In genomic region chr11:14248577-14248976, GRCh38 we compare ENCODE assay signal across 9 cellular contexts.
A peak's percentile ranks its signal among the peaks of the same experiment; 100 is the strongest.
DNase-seq lines count a peak whose midpoint lies in the region; ATAC-seq and TF ChIP-seq lines count a peak whose summit lies in the region.
"Had no signal": no experiment of that assay in that cellular context is flagged by ENCODE, and none has a peak within 500 bp of the region (broad histone marks: within the 10 kb centered on the region; RNA-seq: fewer than 3 reads in every experiment).

No MANE protein-coding gene starts in this region.

- no peaks in the 10 kb centered on the region for H4K20me1 ChIP-seq in GM23338 (replicated peaks; ENCODE audit: insufficient read depth)

- POLR2A ChIA-PET in CD4-positive, alpha-beta T cell (lab: Charles Lee) = interaction anchor here (1.0 to 1.4 kb wide), 3 partner anchors 291 to 476 kb away, joined by 4 to 5 read pairs (median 4); no protein-coding TSS in a partner anchor

- peak; percentile 62 for ATAC-seq in CD4-positive, alpha-beta T cell (ENCODE audit: poor library complexity)
- ATAC-seq in GM23338 = peak; percentile 85
- no peak for ATAC-seq in HG03520 (IDR thresholded peaks at IDR 0.05; ENCODE audit: unreplicated experiment)
- ATAC-seq in activated CD4-positive, CD25-positive, alpha-beta regulatory T cell treated with anti-CD3 and anti-CD28 coated beads, Interleukin-2, amount 50 U/mL, for 24 hours = no peak

- H3K79me2 ChIP-seq in GM23338 (replicated peaks; ENCODE audit: insufficient read depth) = no peaks in the 10 kb centered on the region

- DNase-seq in CD4-positive, alpha-beta T cell = peak in 5 of 10 experiments; percentile 5 to 33 (median 24)
- DNase-seq in GM23338 (ENCODE audit: low spot score) (peak; percentile 64), astrocyte of the spinal cord (ENCODE audit: low read depth, low spot score) (no peak), left kidney (ENCODE audit: low read depth, low spot score) (peak; percentile 58), NCI-H2029 treated with DMSO at 0.1 percent for 48 hours (lab: John Stamatoyannopoulos, UW) (no peak)
- DNase-seq: GF-D8 had no signal

- no peak overlapping the region for H3K4me2 ChIP-seq in GM23338
- H3K4me2 ChIP-seq: KMS-11 had no signal

- H3K27me3 Mint-ChIP-seq in CD4-positive, alpha-beta T cell = no peaks in the 10 kb centered on the region
- peaks cover 7% of the 10 kb centered on the region for H3K27me3 Mint-ChIP-seq in GM23338 (ENCODE audit: insufficient read depth, low read depth, poor library complexity)

- intact Hi-C loops in CD4-positive, alpha-beta T cell (cut with DNase I, micrococcal nuclease) = loop anchor here (5.0 to 10.0 kb wide), 3 partner anchors 101 to 1284 kb away; no protein-coding TSS in a partner anchor

- H3K27ac ChIP-seq in CD4-positive, alpha-beta T cell (ENCODE audit: low read depth, low read length) = no peak overlapping the region
- no peak overlapping the region for H3K27ac ChIP-seq in GM23338 (ENCODE audit: low read depth)
- H3K27ac ChIP-seq: KMS-11 had no signal

- H3K9me3 ChIP-seq in CD4-positive, alpha-beta T cell (ENCODE audit: control insufficient read depth, low read length) = no peaks in the 10 kb centered on the region

- 0 out of 2 replicates have a peak, but pooled peaks cover 6% of the 10 kb centered on the region for H3K9me2 ChIP-seq in GM23338 (ENCODE audit: insufficient read depth)

- CTCF ChIA-PET in CD4-positive, alpha-beta T cell (lab: Charles Lee) = interaction anchor here (0.8 to 5.0 kb wide), 2 partner anchors 100 to 475 kb away, joined by 4 to 27 read pairs; no protein-coding TSS in a partner anchor

- H3K27ac Mint-ChIP-seq in CD4-positive, alpha-beta T cell = no peak overlapping the region
- peak overlapping the region; percentile 68; the same call in 1 of the 2 replicates for H3K27ac Mint-ChIP-seq in GM23338

- no peak overlapping the region; the same call in 1 of the 2 replicates for H2AFZ ChIP-seq in GM23338

- in situ Hi-C loops in astrocyte of the spinal cord (cut with HindIII; ENCODE audit: low sequenced_read_pairs) = no loop called here

- H3K4me3 ChIP-seq in GM23338 = no peak overlapping the region
- H3K4me3 ChIP-seq in astrocyte of the spinal cord (ENCODE audit: low read depth, low read length) = no peak overlapping the region

- H3K36me3 Mint-ChIP-seq in CD4-positive, alpha-beta T cell (ENCODE audit: low read depth) = no peaks in the 10 kb centered on the region
- H3K36me3 Mint-ChIP-seq in GM23338 (ENCODE audit: low read depth) = no peaks in the 10 kb centered on the region

- no peaks in the 10 kb centered on the region for H3K27me3 ChIP-seq in CD4-positive, alpha-beta T cell (ENCODE audit: control insufficient read depth, insufficient read depth, low read length)
- no peaks in the 10 kb centered on the region for H3K27me3 ChIP-seq in GM23338 (ENCODE audit: insufficient read depth)

- TF ChIP-seq CTCF in CD4-positive, alpha-beta T cell (IDR thresholded peaks at IDR 0.05) = no peak
- TF ChIP-seq CTCF in GM23338 (conservative IDR thresholded peaks at IDR 0.05; ENCODE audit: low read depth in 2 of 2) (peak; percentile 20 to 55; a peak in 3 of 4 replicates), astrocyte of the spinal cord (IDR thresholded peaks at IDR 0.05; ENCODE audit: low read depth, low read length) (peak; percentile 7)

- H3K9me3 Mint-ChIP-seq in CD4-positive, alpha-beta T cell = no peaks in the 10 kb centered on the region
- H3K9me3 Mint-ChIP-seq in GM23338 = no peaks in the 10 kb centered on the region

- H3K4me1 Mint-ChIP-seq in CD4-positive, alpha-beta T cell (ENCODE audit: low read depth) = peaks cover 28% of the 10 kb centered on the region
- peaks cover 28% of the 10 kb centered on the region for H3K4me1 Mint-ChIP-seq in GM23338

- no peaks in the 10 kb centered on the region for H3K4me1 ChIP-seq in GM23338 (ENCODE audit: insufficient read depth)

- peak overlapping the region; percentile 62 for H3K4me3 Mint-ChIP-seq in CD4-positive, alpha-beta T cell
- H3K4me3 Mint-ChIP-seq in GM23338 = no peak overlapping the region

- H3F3A ChIP-seq in GM23338 (replicated peaks; ENCODE audit: low read depth) = no peaks in the 10 kb centered on the region

- no peaks in the 10 kb centered on the region for H3K36me3 ChIP-seq in GM23338 (ENCODE audit: insufficient read depth)

TF ChIP-seq in GM23338, 12 proteins besides CTCF, POLR2A, EP300 and RAD21:
- TF ChIP-seq STAT1 (IDR thresholded peaks at IDR 0.05; ENCODE audit: unreplicated experiment) = no peak
- peak; percentile 57; the same call in 1 of the 2 replicates for TF ChIP-seq ZNF462 (CRISPR knock-in tag; IDR thresholded peaks at IDR 0.05)
TF ChIP-seq in GM23338: peak in this region for 1.

Comparison
In these comparisons a context has a peak if more than half of its experiments do, and no peak if none do; other contexts are left out.
1. ATAC-seq: peak in CD4-positive, alpha-beta T cell (single experiment) and GM23338 (single experiment); none in HG03520 (single experiment) and activated CD4-positive, CD25-positive, alpha-beta regulatory T cell treated with anti-CD3 and anti-CD28 coated beads, Interleukin-2, amount 50 U/mL, for 24 hours (0 of 2).
2. DNase-seq: peak in GM23338 (single experiment) and left kidney (single experiment); none in astrocyte of the spinal cord (single experiment) and NCI-H2029 treated with DMSO at 0.1 percent for 48 hours (single experiment).